Comparison of ENCODE assay signal across 8 cellular contexts in genomic region chr14:93042968-93043940, GRCh38.
DNase-seq lines count a peak whose midpoint lies in the region; TF ChIP-seq lines count a peak whose summit lies in the region.

No MANE protein-coding gene starts in this region.

- no CpG with 5 or more reads among the region's 13 CpGs for WGBS in H9 (ENCODE audit: extremely low coverage, insufficient read length, low lambda C conversion rate)

- no peak overlapping the region for H3K18ac ChIP-seq in H9 (ENCODE audit: insufficient read length, low read depth, low read length)

- in situ Hi-C loops in Caki2 (cut with HindIII; ENCODE audit: low pct_unique_long_range_greater_than_20kb, low sequenced_read_pairs), result no loop called here

- no peak overlapping the region for H4K8ac ChIP-seq in H9 (replicated peaks; ENCODE audit: insufficient read length, low read depth, low read length)

- no peak overlapping the region for H3K9ac ChIP-seq in H9 (ENCODE audit: extremely low read depth, insufficient read length, low read length)

- H3K4me3 Mint-ChIP-seq in H9, result no peak overlapping the region; a peak in 1 of 5 replicates
- H3K4me3 Mint-ChIP-seq in activated CD4-positive, alpha-beta T cell treated with anti-CD3 and anti-CD28 coated beads, Interleukin-2, amount 10 ng/mL, durations not matched to agents 7 days and 5 days, result no peak overlapping the region

- no peak overlapping the region for H3K4me2 ChIP-seq in H9 (ENCODE audit: insufficient read depth, insufficient read length, low read length)

- no peak overlapping the region for H4K5ac ChIP-seq in H9 (ENCODE audit: insufficient read length, low read depth, low read length)

- no peak overlapping the region for H3K56ac ChIP-seq in H9 (ENCODE audit: insufficient read length, low read depth, low read length)

- TF ChIP-seq CTCF in epithelial cell of esophagus (IDR thresholded peaks at IDR 0.05; ENCODE audit: insufficient read depth, low read depth, low read length, missing control alignments) (no peak), H9 (conservative IDR thresholded peaks at IDR 0.05) (no peak)

- intact Hi-C loops in posterior vena cava (cut with DNase I), result no loop called here

- no peak overlapping the region for H2AFZ ChIP-seq in H9 (ENCODE audit: low read length)

- peak; percentile 74 for DNase-seq in Caki2 (ENCODE audit: low read depth)
- DNase-seq in OCI-M1 (lab: John Stamatoyannopoulos, UW), result peak; percentile 53
- peak; percentile 95 for DNase-seq in epithelial cell of esophagus (ENCODE audit: low read depth)
- peak; percentile 85 for DNase-seq in posterior vena cava (ENCODE audit: low spot score)
- DNase-seq in H9, result no peak
- no peak for DNase-seq in Ammon's horn (ENCODE audit: low spot score)
- DNase-seq in activated CD4-positive, alpha-beta T cell treated with anti-CD3 and anti-CD28 coated beads, Interleukin-2, amount 10 ng/mL, durations not matched to agents 7 days and 5 days, result no peak
- no peak for DNase-seq in retina

- H3T11ph ChIP-seq in H9 (ENCODE audit: low read length), result no peak overlapping the region

- no peak overlapping the region for H2BK12ac ChIP-seq in H9 (ENCODE audit: insufficient read length, low read depth, low read length)

- no peak overlapping the region for H3K23ac ChIP-seq in H9 (ENCODE audit: insufficient read length, low read depth, low read length)

- no peak overlapping the region for H4K91ac ChIP-seq in H9 (ENCODE audit: insufficient read length, low read depth, low read length)

- no peak overlapping the region for H2BK120ac ChIP-seq in H9 (ENCODE audit: low read depth, low read length, poor library complexity, severe bottlenecking)

- H3K36me3 Mint-ChIP-seq in H9 (ENCODE audit: insufficient read depth in 1 of 3, low read depth in 3 of 3), result peaks cover 3 to 9% (median 9%) of the 10 kb centered on the region in 3 experiments; a peak in 6 of 7 replicates
- H3K36me3 Mint-ChIP-seq in activated CD4-positive, alpha-beta T cell treated with anti-CD3 and anti-CD28 coated beads, Interleukin-2, amount 10 ng/mL, durations not matched to agents 7 days and 5 days (ENCODE audit: low read depth), result peaks cover 2% of the 10 kb centered on the region

- no peak overlapping the region for H2BK5ac ChIP-seq in H9 (ENCODE audit: insufficient read length, low read length)

- no peaks in the 10 kb centered on the region for H3K27me3 ChIP-seq in H9 (ENCODE audit: insufficient read depth, low read length)

- no peaks in the 10 kb centered on the region; the same call in none of the 2 replicates for H3K27me3 Mint-ChIP-seq in H9 (ENCODE audit: low read depth)
- no peaks in the 10 kb centered on the region for H3K27me3 Mint-ChIP-seq in activated CD4-positive, alpha-beta T cell treated with anti-CD3 and anti-CD28 coated beads, Interleukin-2, amount 10 ng/mL, durations not matched to agents 7 days and 5 days

- no peak overlapping the region for H2AK5ac ChIP-seq in H9 (ENCODE audit: insufficient read length, low read length)

- peaks cover 3% of the 10 kb centered on the region; the same call in 1 of the 2 replicates for H3K79me2 ChIP-seq in H9 (ENCODE audit: insufficient read depth, low read length)

- no peak overlapping the region for H3K4me3 ChIP-seq in epithelial cell of esophagus (ENCODE audit: low read length)

- no peak overlapping the region for H3K4ac ChIP-seq in H9 (ENCODE audit: low read depth, low read length)

- POLR2A ChIA-PET in activated CD4-positive, alpha-beta T cell treated with anti-CD3 and anti-CD28 coated beads, Interleukin-2, amount 10 ng/mL, durations not matched to agents 7 days and 5 days (lab: Charles Lee), result no interaction called here

- no peak overlapping the region for H3K27ac ChIP-seq in H9 (ENCODE audit: insufficient read length, low read depth, low read length)

- H4K20me1 ChIP-seq in H9 (ENCODE audit: control insufficient read depth, insufficient read depth, insufficient read length), result no peaks in the 10 kb centered on the region

- H3K79me1 ChIP-seq in H9 (ENCODE audit: insufficient read depth, low read depth, low read length, poor library complexity, severe bottlenecking), result peaks cover 10% of the 10 kb centered on the region

- no peaks in the 10 kb centered on the region; a peak in 1 of 5 replicates for H3K9me3 Mint-ChIP-seq in H9
- no peaks in the 10 kb centered on the region for H3K9me3 Mint-ChIP-seq in activated CD4-positive, alpha-beta T cell treated with anti-CD3 and anti-CD28 coated beads, Interleukin-2, amount 10 ng/mL, durations not matched to agents 7 days and 5 days

- H3K27ac Mint-ChIP-seq in H9, result peak overlapping the region in 1 of 3 experiments; percentile 86; a peak in 3 of 7 replicates
- no peak overlapping the region for H3K27ac Mint-ChIP-seq in activated CD4-positive, alpha-beta T cell treated with anti-CD3 and anti-CD28 coated beads, Interleukin-2, amount 10 ng/mL, durations not matched to agents 7 days and 5 days

- CTCF ChIA-PET in activated CD4-positive, alpha-beta T cell treated with anti-CD3 and anti-CD28 coated beads, Interleukin-2, amount 10 ng/mL, durations not matched to agents 7 days and 5 days (lab: Charles Lee), result interaction anchor here (1.8 kb wide), 1 partner anchor 18 kb away, joined by 3 read pairs; no protein-coding TSS in a partner anchor

- no peaks in the 10 kb centered on the region for H3K9me3 ChIP-seq in H9 (ENCODE audit: control insufficient read depth, low read depth, low read length)

- H3K4me1 ChIP-seq in H9 (ENCODE audit: insufficient read depth, low read length), result peaks cover 23% of the 10 kb centered on the region; the same call in 1 of the 2 replicates

- H3K14ac ChIP-seq in H9 (ENCODE audit: insufficient read depth, low read length), result no peak overlapping the region; the same call in 1 of the 2 replicates

- H2BK20ac ChIP-seq in H9 (ENCODE audit: low read depth, low read length, poor library complexity, severe bottlenecking), result no peak overlapping the region

- H3K23me2 ChIP-seq in H9 (ENCODE audit: insufficient read length, low read depth, low read length, poor library complexity, severe bottlenecking), result no peaks in the 10 kb centered on the region

- peaks cover 79 to 81% of the 10 kb centered on the region in 2 experiments for H3K4me1 Mint-ChIP-seq in H9
- peaks cover 27% of the 10 kb centered on the region for H3K4me1 Mint-ChIP-seq in activated CD4-positive, alpha-beta T cell treated with anti-CD3 and anti-CD28 coated beads, Interleukin-2, amount 10 ng/mL, durations not matched to agents 7 days and 5 days

- H2BK15ac ChIP-seq in H9 (ENCODE audit: low read depth, low read length), result no peak overlapping the region

Comparison
In these comparisons a context has a peak if more than half of its experiments do, and no peak if none do; other contexts are left out.
1. DNase-seq: peak in Caki2 (single experiment), OCI-M1 (single experiment), epithelial cell of esophagus (single experiment) and posterior vena cava (single experiment); none in H9 (single experiment), Ammon's horn (single experiment), activated CD4-positive, alpha-beta T cell treated with anti-CD3 and anti-CD28 coated beads, Interleukin-2, amount 10 ng/mL, durations not matched to agents 7 days and 5 days (single experiment) and retina (single experiment).